Comparison of ENCODE assay signal across 8 cellular contexts in genomic region chr16:30065943-30066881, GRCh38. TPM values are rescaled to one million over a fixed set of nuclear protein-coding genes. Genes with fewer than 3 reads are reported as not detected.
DNase-seq lines count a peak whose midpoint lies in the region; ATAC-seq, FAIRE-seq and TF ChIP-seq lines count a peak whose summit lies in the region.

No MANE protein-coding gene starts in this region.

- H3K4me1 ChIP-seq in HAP-1 = peaks cover 24% of the 10 kb centered on the region
- H3K4me1 ChIP-seq in endothelial cell of umbilical vein (ENCODE audit: control insufficient read depth, extremely low read depth, insufficient read depth, low read length) = peaks cover 29% of the 10 kb centered on the region
- H3K4me1 ChIP-seq in naive thymus-derived CD4-positive, alpha-beta T cell (ENCODE audit: control insufficient read depth in 2 of 2, insufficient read depth in 2 of 2, low read length in 2 of 2) = peaks cover 13 to 37% of the 10 kb centered on the region in 2 donors
- no peaks in the 10 kb centered on the region for H3K4me1 ChIP-seq in aorta (ENCODE audit: control insufficient read depth in 1 of 2, insufficient read depth in 2 of 2, low read length in 2 of 2)

- BruUV-seq in endothelial cell of umbilical vein (replicated peaks; lab: Mats Ljungman, UMichigan) = TSS peak; percentile 57

- H3K27me3 Mint-ChIP-seq in naive thymus-derived CD4-positive, alpha-beta T cell = no peaks in the 10 kb centered on the region

- POLR2A ChIA-PET in endothelial cell of umbilical vein (lab: Charles Lee) = interaction anchor here (0.7 to 2.8 kb wide), 7 partner anchors 9 to 364 kb away, joined by 3 to 21 read pairs (median 4); partner anchors contain the start of genes DCTPP1, PPP4C, SEZ6L2 and TBX6
- POLR2A ChIA-PET in naive thymus-derived CD4-positive, alpha-beta T cell (lab: Charles Lee) = interaction anchor here (0.5 to 6.3 kb wide), 47 partner anchors 10 to 1098 kb away, joined by 3 to 159 read pairs (median 4); partner anchors contain the start of genes CD2BP2, CORO1A, DCTPP1 and KCTD13

- peak overlapping the region; percentile 82 for H3K9ac ChIP-seq in endothelial cell of umbilical vein (replicated peaks; ENCODE audit: extremely low read depth, insufficient read depth, low read length)

- CTCF ChIA-PET in endothelial cell of umbilical vein (lab: Charles Lee) = interaction anchor here (0.6 to 4.5 kb wide), 15 partner anchors 8 to 343 kb away, joined by 3 to 53 read pairs (median 3); partner anchors contain the start of genes PPP4C, TBX6 and ZNF48
- CTCF ChIA-PET in naive thymus-derived CD4-positive, alpha-beta T cell (lab: Charles Lee) = interaction anchor here (0.5 to 2.1 kb wide), 4 partner anchors 11 to 823 kb away, joined by 3 to 10 read pairs (median 4); partner anchors contain the start of gene TBX6

- peaks cover 0 to 30% (median 13%) of the 10 kb centered on the region in 5 donors for H3K36me3 Mint-ChIP-seq in naive thymus-derived CD4-positive, alpha-beta T cell

- no peak for TF ChIP-seq CTCF in endothelial cell of umbilical vein (IDR thresholded peaks at IDR 0.05; ENCODE audit: extremely low read depth in 1 of 2, insufficient read depth in 1 of 2, low read depth in 1 of 2, low read length in 2 of 2)

- peak overlapping the region; percentile 95 for H3K4me3 ChIP-seq in HAP-1
- peak overlapping the region; percentile 71 to 95 (median 91) for H3K4me3 ChIP-seq in endothelial cell of umbilical vein (replicated peaks in 1 of 3; ENCODE audit: insufficient read depth in 1 of 3, low read depth in 1 of 3, low read length in 3 of 3)
- H3K4me3 ChIP-seq in naive thymus-derived CD4-positive, alpha-beta T cell (ENCODE audit: low read length) = peak overlapping the region; percentile 94
- H3K4me3 ChIP-seq in aorta (ENCODE audit: low read length in 2 of 2) = peak overlapping the region; percentile 32 to 90

- H3K4me1 Mint-ChIP-seq in naive thymus-derived CD4-positive, alpha-beta T cell = peaks cover 25 to 46% (median 38%) of the 10 kb centered on the region in 7 donors

- no peaks in the 10 kb centered on the region for H3K9me1 ChIP-seq in endothelial cell of umbilical vein (replicated peaks; ENCODE audit: control insufficient read depth, extremely low read depth, insufficient read depth, low read length)

- intact Hi-C loops in endothelial cell of umbilical vein (cut with micrococcal nuclease) (loop anchor here (1.0 to 2.0 kb wide), 5 partner anchors 9 to 592 kb away; partner anchors contain the start of genes FBRS and PPP4C), aorta (cut with DNase I) (loop anchor here in 1 of 2 donors (10.0 kb wide), 1 partner anchor 339 kb away; the partner anchor contains the start of gene ZNF771)
- intact Hi-C loops in naive thymus-derived CD4-positive, alpha-beta T cell (cut with micrococcal nuclease) = loop anchor here (1.0 to 10.0 kb wide), 19 partner anchors 9 to 856 kb away; partner anchors contain the start of genes FBRS (in 2 of the 2), MAPK3 (in 2 of the 2), PPP4C (in 2 of the 2) and CORO1A (in 1 of the 2)

- DNase-seq in AG08395 (ENCODE audit: low spot score) = peak; percentile 52
- DNase-seq in HAP-1 (ENCODE audit: low spot score in 2 of 2) = peak in 1 of 2 experiments; percentile 50
- peak; percentile 61 for DNase-seq in UCSD-AML1 (lab: John Stamatoyannopoulos, UW; ENCODE audit: unreplicated experiment)
- no peak for DNase-seq in endothelial cell of umbilical vein (ENCODE audit: low read depth, low spot score)
- no peak for DNase-seq in naive thymus-derived CD4-positive, alpha-beta T cell
- DNase-seq in aorta = peak in 1 of 2 donors; percentile 90
- no peak for DNase-seq in KG1 (lab: John Stamatoyannopoulos, UW)

- no peaks in the 10 kb centered on the region for H3K27me3 ChIP-seq in HAP-1 (ENCODE audit: low read depth)
- H3K27me3 ChIP-seq in endothelial cell of umbilical vein (ENCODE audit: control insufficient read depth in 2 of 2, insufficient read depth in 2 of 2, low read length in 2 of 2) = no peaks in the 10 kb centered on the region
- H3K27me3 ChIP-seq in naive thymus-derived CD4-positive, alpha-beta T cell (ENCODE audit: control insufficient read depth in 2 of 2, insufficient read depth in 2 of 2, low read length in 2 of 2) = no peaks in the 10 kb centered on the region
- H3K27me3 ChIP-seq in aorta (ENCODE audit: control insufficient read depth in 1 of 2, insufficient read depth in 2 of 2, low read length in 1 of 2) = no peaks in the 10 kb centered on the region

- no peak overlapping the region for H2AFZ ChIP-seq in endothelial cell of umbilical vein (ENCODE audit: low read depth, low read length)

- H3K27ac ChIP-seq in endothelial cell of umbilical vein (ENCODE audit: insufficient read depth, low read depth, low read length) (peak overlapping the region; percentile 78), aorta (ENCODE audit: low read depth in 1 of 2, low read length in 2 of 2) (peak overlapping the region; percentile 88 to 92)
- peak overlapping the region; percentile 83 for H3K27ac ChIP-seq in naive thymus-derived CD4-positive, alpha-beta T cell (ENCODE audit: low read depth, low read length)

- no peaks in the 10 kb centered on the region for H3K9me3 Mint-ChIP-seq in naive thymus-derived CD4-positive, alpha-beta T cell

- FAIRE-seq in endothelial cell of umbilical vein (lab: Jason Lieb, UNC) = peak; percentile 44

- WGBS in aorta, 2 donors = 1% methylated on average over 44 to 48 of the region's 48 CpGs

- peaks cover 46% of the 10 kb centered on the region for H3K79me2 ChIP-seq in endothelial cell of umbilical vein (ENCODE audit: control insufficient read depth, insufficient read depth, low read length)

- in situ Hi-C loops in HAP-1 (cut with MboI; ENCODE audit: low sequenced_read_pairs) = no loop called here

- H4K20me1 ChIP-seq in endothelial cell of umbilical vein (replicated peaks; ENCODE audit: control insufficient read depth, extremely low read depth, insufficient read depth, low read length) = no peaks in the 10 kb centered on the region

- H3K4me3 Mint-ChIP-seq in naive thymus-derived CD4-positive, alpha-beta T cell = peak overlapping the region; percentile 96 to 100 (median 99)

- H3K36me3 ChIP-seq in HAP-1 (replicated peaks) = peaks cover 55% of the 10 kb centered on the region
- H3K36me3 ChIP-seq in endothelial cell of umbilical vein (ENCODE audit: control insufficient read depth in 2 of 2, extremely low read depth in 1 of 2, insufficient read depth in 2 of 2, low read length in 2 of 2) = peaks cover 20 to 34% of the 10 kb centered on the region in 2 experiments
- H3K36me3 ChIP-seq in naive thymus-derived CD4-positive, alpha-beta T cell (ENCODE audit: control insufficient read depth in 2 of 3, insufficient read depth in 3 of 3, low read length in 3 of 3) = peaks cover 18 to 56% (median 22%) of the 10 kb centered on the region in 3 experiments
- H3K36me3 ChIP-seq in aorta (ENCODE audit: control insufficient read depth in 1 of 2, insufficient read depth in 2 of 2, low read length in 1 of 2) = peaks cover 0 to 14% of the 10 kb centered on the region in 2 donors

- dilution Hi-C loops in endothelial cell of umbilical vein (cut with MboI; ENCODE audit: extremely low pct_ligation_motif_present, low sequenced_read_pairs) = no loop called here

- peak overlapping the region; percentile 79 to 99 (median 98) for H3K27ac Mint-ChIP-seq in naive thymus-derived CD4-positive, alpha-beta T cell

- no peak for TF ChIP-seq POLR2A in endothelial cell of umbilical vein (IDR thresholded peaks at IDR 0.05; ENCODE audit: low read depth, low read length)

- H3K4me2 ChIP-seq in endothelial cell of umbilical vein (ENCODE audit: insufficient read depth, low read length) = peak overlapping the region; percentile 91

- no peak for ATAC-seq in naive thymus-derived CD4-positive, alpha-beta T cell
- peak; percentile 19 for ATAC-seq in aorta (ENCODE audit: low FRiP score)
- ATAC-seq in HG02678 (IDR thresholded peaks at IDR 0.05; ENCODE audit: unreplicated experiment) = no peak

- H3K9me3 ChIP-seq in HAP-1 = no peaks in the 10 kb centered on the region
- no peaks in the 10 kb centered on the region for H3K9me3 ChIP-seq in endothelial cell of umbilical vein (replicated peaks; ENCODE audit: control insufficient read depth, insufficient read depth, low read length)
- no peaks in the 10 kb centered on the region for H3K9me3 ChIP-seq in naive thymus-derived CD4-positive, alpha-beta T cell (ENCODE audit: control insufficient read depth in 2 of 3, low read length in 3 of 3)
- no peaks in the 10 kb centered on the region for H3K9me3 ChIP-seq in aorta (ENCODE audit: control insufficient read depth, low read length)

RNA-seq across cellular contexts. Expression of gene ALDOA, which starts 0.7 kb away (rescaled TPM):
- total RNA-seq in endothelial cell of umbilical vein (1,029 and 1,114 TPM in 2 replicates), aorta (100 to 1,000 TPM; 791 to 861 TPM)
- polyA plus RNA-seq in endothelial cell of umbilical vein (871 and 972 TPM in 2 replicates), aorta (100 to 1,000 TPM; 494 to 621 TPM)
- polyA plus RNA-seq in endothelial cell of umbilical vein (2011; cell fraction: cytosol; rRNA removed) = 870 and 886 TPM in 2 replicates
- polyA plus RNA-seq in endothelial cell of umbilical vein (2011; cell fraction: nucleus; rRNA removed) = 402 and 418 TPM in 2 replicates
- 1,061 and 1,110 TPM in 2 replicates for polyA plus RNA-seq in endothelial cell of umbilical vein (2012)
- 655 and 717 TPM in 2 replicates for polyA minus RNA-seq in endothelial cell of umbilical vein
- polyA minus RNA-seq in endothelial cell of umbilical vein (2011; cell fraction: cytosol; rRNA and poly(A)+ RNA removed) = 1,084 TPM
- polyA minus RNA-seq in endothelial cell of umbilical vein (2011; cell fraction: nucleus; rRNA and poly(A)+ RNA removed) = 126 and 162 TPM in 2 replicates
- 1,000 to 10,000 TPM in 1 of 5 experiments, 100 to 1,000 TPM in 4; 356 to 1,619 (median 584) TPM for total RNA-seq in naive thymus-derived CD4-positive, alpha-beta T cell
- polyA plus RNA-seq in naive thymus-derived CD4-positive, alpha-beta T cell = 1,000 to 10,000 TPM in 1 of 2 donors, 100 to 1,000 TPM in 1; 955 to 1,316 TPM

RNA-seq across cellular contexts. Expression of gene PPP4C, which starts 9.6 kb away (rescaled TPM):
- total RNA-seq in endothelial cell of umbilical vein = 159 and 167 TPM in 2 replicates
- 327 and 378 TPM in 2 replicates for polyA plus RNA-seq in endothelial cell of umbilical vein
- polyA plus RNA-seq in endothelial cell of umbilical vein (2011; cell fraction: cytosol; rRNA removed) = 216 and 234 TPM in 2 replicates
- polyA plus RNA-seq in endothelial cell of umbilical vein (2011; cell fraction: nucleus; rRNA removed) = 169 and 186 TPM in 2 replicates
- 153 and 194 TPM in 2 replicates for polyA plus RNA-seq in endothelial cell of umbilical vein (2012)
- polyA minus RNA-seq in endothelial cell of umbilical vein = 356 and 398 TPM in 2 replicates
- polyA minus RNA-seq in endothelial cell of umbilical vein (2011; cell fraction: cytosol; rRNA and poly(A)+ RNA removed) = 130 TPM
- polyA minus RNA-seq in endothelial cell of umbilical vein (2011; cell fraction: nucleus; rRNA and poly(A)+ RNA removed) = 42.2 and 48.6 TPM in 2 replicates
- 100 to 1,000 TPM in 2 of 5 experiments, 10 to 100 TPM in 3; 68.4 to 143 (median 86.0) TPM for total RNA-seq in naive thymus-derived CD4-positive, alpha-beta T cell
- 100 to 1,000 TPM; 176 TPM for polyA plus RNA-seq in naive thymus-derived CD4-positive, alpha-beta T cell
- 10 to 100 TPM; 50.2 to 51.0 TPM for total RNA-seq in aorta
- 10 to 100 TPM; 58.0 to 70.3 TPM for polyA plus RNA-seq in aorta

RNA-seq across cellular contexts. Expression of gene TBX6, which starts 25.5 kb away (rescaled TPM):
- total RNA-seq in endothelial cell of umbilical vein (0.42 and 0.60 TPM in 2 replicates), aorta (1 to 10 TPM in 1 of 2 donors, under 1 TPM in 1; 0.62 to 1.4 TPM)
- polyA plus RNA-seq in endothelial cell of umbilical vein (0.30 and 0.40 TPM in 2 replicates), aorta (1 to 10 TPM in 1 of 2 donors, not detected in 1; 1.7 TPM)
- 0.05 and 0.13 TPM in 2 replicates for polyA plus RNA-seq in endothelial cell of umbilical vein (2011; cell fraction: cytosol; rRNA removed)
- polyA plus RNA-seq in endothelial cell of umbilical vein (2011; cell fraction: nucleus; rRNA removed) = 0.41 and 0.42 TPM in 2 replicates
- 0.16 and 0.23 TPM in 2 replicates for polyA plus RNA-seq in endothelial cell of umbilical vein (2012)
- not detected in 2 replicates for polyA minus RNA-seq in endothelial cell of umbilical vein
- polyA minus RNA-seq in endothelial cell of umbilical vein (2011; cell fraction: cytosol; rRNA and poly(A)+ RNA removed) = not detected
- 0.43 TPM in 1 of 2 replicates, not detected in the other for polyA minus RNA-seq in endothelial cell of umbilical vein (2011; cell fraction: nucleus; rRNA and poly(A)+ RNA removed)
- 1 to 10 TPM; 1.5 to 3.3 (median 1.6) TPM for total RNA-seq in naive thymus-derived CD4-positive, alpha-beta T cell
- under 1 TPM in 1 of 2 donors, not detected in 1; 0.38 TPM for polyA plus RNA-seq in naive thymus-derived CD4-positive, alpha-beta T cell

RNA-seq across cellular contexts. Expression of gene YPEL3, which starts 29.8 kb away (rescaled TPM):
- 46.1 and 47.6 TPM in 2 replicates for total RNA-seq in endothelial cell of umbilical vein
- 78.0 and 89.7 TPM in 2 replicates for polyA plus RNA-seq in endothelial cell of umbilical vein
- 30.1 and 53.8 TPM in 2 replicates for polyA plus RNA-seq in endothelial cell of umbilical vein (2011; cell fraction: cytosol; rRNA removed)
- 93.4 and 101 TPM in 2 replicates for polyA plus RNA-seq in endothelial cell of umbilical vein (2011; cell fraction: nucleus; rRNA removed)
- 35.4 and 56.5 TPM in 2 replicates for polyA plus RNA-seq in endothelial cell of umbilical vein (2012)
- polyA minus RNA-seq in endothelial cell of umbilical vein = 12.8 and 24.7 TPM in 2 replicates
- 6.1 TPM for polyA minus RNA-seq in endothelial cell of umbilical vein (2011; cell fraction: cytosol; rRNA and poly(A)+ RNA removed)
- polyA minus RNA-seq in endothelial cell of umbilical vein (2011; cell fraction: nucleus; rRNA and poly(A)+ RNA removed) = 20.3 and 35.9 TPM in 2 replicates
- 100 to 1,000 TPM in 3 of 5 experiments, 10 to 100 TPM in 2; 50.5 to 260 (median 130) TPM for total RNA-seq in naive thymus-derived CD4-positive, alpha-beta T cell
- 100 to 1,000 TPM; 242 to 308 TPM for polyA plus RNA-seq in naive thymus-derived CD4-positive, alpha-beta T cell
- 10 to 100 TPM; 66.0 to 90.3 TPM for total RNA-seq in aorta
- polyA plus RNA-seq in aorta = 100 to 1,000 TPM in 1 of 2 donors, 10 to 100 TPM in 1; 94.2 to 240 TPM

RNA-seq across cellular contexts. Expression of gene TLCD3B, which starts 35.1 kb away (rescaled TPM):
- total RNA-seq in endothelial cell of umbilical vein (0.86 and 0.99 TPM in 2 replicates), aorta (not detected)
- polyA plus RNA-seq in endothelial cell of umbilical vein (0.37 and 0.59 TPM in 2 replicates), aorta (not detected)
- 0.08 and 0.25 TPM in 2 replicates for polyA plus RNA-seq in endothelial cell of umbilical vein (2011; cell fraction: cytosol; rRNA removed)
- polyA plus RNA-seq in endothelial cell of umbilical vein (2011; cell fraction: nucleus; rRNA removed) = 1.4 and 1.7 TPM in 2 replicates
- 0.36 and 0.48 TPM in 2 replicates for polyA plus RNA-seq in endothelial cell of umbilical vein (2012)
- polyA minus RNA-seq in endothelial cell of umbilical vein = 0.76 TPM in 1 of 2 replicates, not detected in the other
- not detected for polyA minus RNA-seq in endothelial cell of umbilical vein (2011; cell fraction: cytosol; rRNA and poly(A)+ RNA removed)
- polyA minus RNA-seq in endothelial cell of umbilical vein (2011; cell fraction: nucleus; rRNA and poly(A)+ RNA removed) = 0.43 TPM in 1 of 2 replicates, not detected in the other
- total RNA-seq in naive thymus-derived CD4-positive, alpha-beta T cell = 1 to 10 TPM in 2 of 5 experiments, not detected in 3; 1.2 to 2.3 TPM
- not detected for polyA plus RNA-seq in naive thymus-derived CD4-positive, alpha-beta T cell

Comparison
In these comparisons a context has a peak if more than half of its experiments do, and no peak if none do; other contexts are left out.
1. DNase-seq: peak in AG08395 (single experiment) and UCSD-AML1 (single experiment); none in endothelial cell of umbilical vein (single experiment), naive thymus-derived CD4-positive, alpha-beta T cell (0 of 9) and KG1 (single experiment).
2. Peak in every context shown above with its lines, with median percentiles within 50 percentile points of each other: H3K4me3 ChIP-seq and H3K27ac ChIP-seq.